In genomic region chr7:22879285-22879684, GRCh38 we compare ENCODE assay signal across 1 cellular context.
TF ChIP-seq lines count a peak whose summit lies in the region.

No MANE protein-coding gene starts in this region.

TF ChIP-seq in GM23338, 12 proteins besides CTCF, POLR2A, EP300 and RAD21 (continued from another document):
- TF ChIP-seq ZNF462 (CRISPR knock-in tag; IDR thresholded peaks at IDR 0.05) = no peak
- TF ChIP-seq CREB1 (CRISPR knock-in tag; IDR thresholded peaks at IDR 0.05; ENCODE audit: low read depth) = no peak
